Comparison of ENCODE assay signal across 7 cellular contexts in the genomic region with DNA sequence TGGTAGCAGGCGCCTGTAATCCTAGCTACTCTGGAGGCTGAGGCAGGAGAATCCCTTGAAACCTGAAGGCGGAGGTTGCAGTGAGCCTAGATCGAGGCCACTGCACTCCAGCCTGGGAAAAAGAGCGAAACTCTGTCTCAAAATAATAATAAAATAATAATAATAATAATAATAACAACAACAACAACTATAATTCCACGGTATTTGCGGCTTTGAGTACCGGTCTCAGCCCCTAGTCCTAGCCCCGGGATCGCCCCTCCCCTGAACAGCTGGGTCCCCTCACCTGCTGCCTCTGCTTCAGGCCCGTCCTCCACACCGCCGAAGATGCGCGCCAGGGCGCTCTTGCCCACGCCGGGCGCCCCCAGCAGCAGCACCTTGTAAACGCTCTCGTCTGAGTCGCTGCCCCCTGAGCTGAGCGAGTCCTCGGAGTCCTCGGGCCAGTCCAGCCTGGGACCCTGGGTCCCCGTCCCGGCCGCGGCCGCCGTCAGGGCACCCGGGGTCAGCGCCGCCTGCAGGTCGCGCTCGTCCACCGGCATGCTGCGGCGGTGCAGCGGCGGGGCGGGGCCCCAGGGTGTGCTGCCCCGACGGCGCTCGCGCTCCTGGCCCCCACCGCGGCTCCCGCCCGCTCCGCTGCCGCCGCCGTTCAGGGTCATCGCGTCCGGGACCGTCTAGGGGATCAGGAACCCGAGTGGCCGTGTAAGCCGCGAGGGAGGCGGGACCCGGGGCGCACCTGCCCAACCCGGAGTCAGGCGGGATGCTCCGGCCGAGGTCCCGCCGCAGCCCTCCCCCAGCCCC. TPM values are rescaled to one million over a fixed set of nuclear protein-coding genes. Genes with fewer than 3 reads are reported as not detected.
DNase-seq lines count a peak whose midpoint lies in the region; ATAC-seq, FAIRE-seq and TF ChIP-seq lines count a peak whose summit lies in the region.

No MANE protein-coding gene starts in this region.

- H3K27ac ChIP-seq in Panc1 (ENCODE audit: low read length) (no peak overlapping the region), K562 (ENCODE audit: extremely low read depth, low read depth, low read length) (no peak overlapping the region), keratinocyte (ENCODE audit: control insufficient read depth, insufficient read depth, low read length) (no peak overlapping the region)

- TF ChIP-seq EP300 in K562 (IDR thresholded peaks at IDR 0.05; ENCODE audit: low read length) = no peak

- peak overlapping the region; percentile 86 for H2AFZ ChIP-seq in K562 (ENCODE audit: low read depth, low read length)
- H2AFZ ChIP-seq in keratinocyte (ENCODE audit: control insufficient read depth, low read length) = no peak overlapping the region

- ATAC-seq in GM18867 (IDR thresholded peaks at IDR 0.05; ENCODE audit: unreplicated experiment) = peak; percentile 44
- peak; percentile 65 for ATAC-seq in Panc1
- ATAC-seq in K562 = peak; percentile 93

- no peaks in the 10 kb centered on the region for H3K36me3 ChIP-seq in Panc1 (ENCODE audit: control insufficient read depth, insufficient read depth, low read length)
- H3K36me3 ChIP-seq in K562 (ENCODE audit: control insufficient read depth, insufficient read depth, low read length) = no peaks in the 10 kb centered on the region
- H3K36me3 ChIP-seq in keratinocyte (ENCODE audit: control insufficient read depth in 2 of 2, extremely low read depth in 1 of 2, insufficient read depth in 2 of 2, low read length in 2 of 2) = no peaks in the 10 kb centered on the region

- H3K9me1 ChIP-seq in K562 (ENCODE audit: control insufficient read depth, insufficient read depth, low read length) (no peaks in the 10 kb centered on the region), keratinocyte (ENCODE audit: control insufficient read depth, extremely low read depth, insufficient read depth, low read length) (no peaks in the 10 kb centered on the region)

- dilution Hi-C loops in keratinocyte (cut with MboI; ENCODE audit: extremely low pct_ligation_motif_present, low sequenced_read_pairs) = no loop called here

- POLR2A ChIA-PET in Panc1 (lab: Charles Lee) (no interaction called here), K562 (lab: Yijun Ruan, JAX) (no interaction called here)

- no peaks in the 10 kb centered on the region; the same call in 1 of the 2 replicates for H4K20me1 ChIP-seq in K562 (replicated peaks; ENCODE audit: control insufficient read depth, insufficient read depth, low read length)
- H4K20me1 ChIP-seq in keratinocyte (ENCODE audit: control insufficient read depth, extremely low read depth, insufficient read depth, low read length) = no peaks in the 10 kb centered on the region

- CTCF ChIA-PET in Panc1 (lab: Charles Lee) (no interaction called here), K562 (lab: Yijun Ruan, JAX; ENCODE audit: low intra/inter-chr PET ratio) (interaction anchor here (1.1 to 1.5 kb wide), 3 partner anchors 10 to 29 kb away, joined by 3 to 10 read pairs (median 5); no protein-coding TSS in a partner anchor)

- TF ChIP-seq CTCF in Panc1 (IDR thresholded peaks at IDR 0.05) (peak; percentile 77), K562 (IDR thresholded peaks at IDR 0.05 in 2 of 3, conservative IDR thresholded peaks at IDR 0.05 in 1 of 3; ENCODE audit: insufficient read depth in 2 of 3, low read depth in 1 of 3, low read length in 3 of 3) (peak; percentile 52 to 77 (median 66)), keratinocyte (optimal IDR thresholded peaks at IDR 0.05 in 1 of 3, IDR thresholded peaks at IDR 0.05 in 1 of 3, conservative IDR thresholded peaks at IDR 0.05 in 1 of 3; ENCODE audit: extremely low read depth in 1 of 3, insufficient read depth in 2 of 3, low read length in 3 of 3) (peak in 2 of 3 experiments; percentile 55 to 68)

- H3K4me2 ChIP-seq in K562 (ENCODE audit: insufficient read depth, low read length) (peak overlapping the region; percentile 68), keratinocyte (ENCODE audit: control insufficient read depth, extremely low read depth, insufficient read depth, low read depth, low read length) (peak overlapping the region; percentile 54)

- no peaks in the 10 kb centered on the region for H3K9me3 ChIP-seq in Panc1 (ENCODE audit: control insufficient read depth, insufficient read depth, low read depth, low read length)
- no peaks in the 10 kb centered on the region for H3K9me3 ChIP-seq in K562 (replicated peaks; ENCODE audit: control insufficient read depth, insufficient read depth, low read depth, low read length)
- H3K9me3 ChIP-seq in keratinocyte (ENCODE audit: control insufficient read depth, low read depth, low read length) = no peaks in the 10 kb centered on the region

- BruUV-seq in Panc1 (replicated peaks; lab: Mats Ljungman, UMichigan) (no TSS peak), K562 (replicated peaks; lab: Mats Ljungman, UMichigan) (no TSS peak)

- H3K9ac ChIP-seq in K562 (ENCODE audit: insufficient read depth in 1 of 2, low read depth in 2 of 2, low read length in 2 of 2) (peak overlapping the region in 1 of 2 experiments; percentile 85; a peak in 2 of 4 replicates), keratinocyte (ENCODE audit: control insufficient read depth, extremely low read depth, insufficient read depth, low read length) (no peak overlapping the region)

- peaks cover 6% of the 10 kb centered on the region; the same call in 1 of the 2 replicates for H3K4me1 ChIP-seq in Panc1 (ENCODE audit: control insufficient read depth, insufficient read depth, low read length)
- peaks cover 0 to 31% of the 10 kb centered on the region in 2 experiments; a peak in 3 of 5 replicates for H3K4me1 ChIP-seq in K562 (replicated peaks in 1 of 2; ENCODE audit: control insufficient read depth in 2 of 2, insufficient read depth in 2 of 2, low read length in 2 of 2)
- peaks cover 19% of the 10 kb centered on the region for H3K4me1 ChIP-seq in keratinocyte (ENCODE audit: control insufficient read depth, extremely low read depth, insufficient read depth, low read length)

- H3K79me2 ChIP-seq in K562 (ENCODE audit: control insufficient read depth, insufficient read depth, low read length) = no peaks in the 10 kb centered on the region
- H3K79me2 ChIP-seq in keratinocyte (ENCODE audit: control insufficient read depth, insufficient read depth, low read length) = no peaks in the 10 kb centered on the region

- H3K4me3 ChIP-seq in Panc1 (ENCODE audit: low read depth in 2 of 2, low read length in 2 of 2) (peak overlapping the region; percentile 37 to 46), K562 (peak overlapping the region; percentile 32), keratinocyte (ENCODE audit: control insufficient read depth in 2 of 3, extremely low read depth in 1 of 3, insufficient read depth in 2 of 3, low read depth in 1 of 3, low read length in 3 of 3) (peak overlapping the region in 2 of 3 experiments; percentile 13 to 20)

- WGBS in K562 (ENCODE audit: insufficient coverage, low coverage, missing lambda C conversion rate) = 16% methylated on average over 55 of the region's 72 CpGs

- DNase-seq in Panc1 (ENCODE audit: low read depth, low spot score) (no peak), K562 (ENCODE audit: extremely low read depth in 1 of 4, low spot score in 3 of 4) (peak; percentile 62 to 92 (median 88)), keratinocyte (ENCODE audit: low read depth, low spot score) (no peak), NCI-H1417 treated with DMSO at 0.1 percent for 48 hours (lab: John Stamatoyannopoulos, UW) (no peak), mucosa of gallbladder (ENCODE audit: low spot score) (no peak)
- DNase-seq in stimulated activated CD8-positive, alpha-beta memory T cell treated with anti-CD3 and anti-CD28 coated beads, Interleukin-4, amount 100 ng/mL, for 48 hours = peak; percentile 59

- intact Hi-C loops in Panc1 (cut with micrococcal nuclease; ENCODE audit: unreplicated experiment) = no loop called here
- intact Hi-C loops in K562 (cut with micrococcal nuclease) = loop anchor here (5.0 kb wide), 1 partner anchor 517 kb away; no protein-coding TSS in a partner anchor

- in situ Hi-C loops in Panc1 (cut with HindIII; ENCODE audit: low pct_unique_long_range_greater_than_20kb, low sequenced_read_pairs) = no loop called here
- in situ Hi-C loops in K562 (cut with MboI) = no loop called here

- peak in 1 of 2 experiments; percentile 66; a peak in 3 of 4 replicates for TF ChIP-seq RAD21 in K562 (CRISPR knock-in tag; conservative IDR thresholded peaks at IDR 0.05 in 1 of 2, IDR thresholded peaks at IDR 0.05 in 1 of 2)

- no peak for FAIRE-seq in K562 (lab: Jason Lieb, UNC)
- no peak for FAIRE-seq in keratinocyte (lab: Jason Lieb, UNC)

- TF ChIP-seq POLR2A in K562 (conservative IDR thresholded peaks at IDR 0.05) = no peak

- H3K27me3 ChIP-seq in Panc1 (ENCODE audit: control insufficient read depth, insufficient read depth, low read length) = no peaks in the 10 kb centered on the region
- peaks cover 4 to 45% of the 10 kb centered on the region in 2 experiments; a peak in 2 of 5 replicates for H3K27me3 ChIP-seq in K562 (ENCODE audit: control insufficient read depth in 2 of 2, insufficient read depth in 2 of 2, low read length in 2 of 2)
- H3K27me3 ChIP-seq in keratinocyte (ENCODE audit: control insufficient read depth, extremely low read depth, insufficient read depth, low read length) = peaks cover 44% of the 10 kb centered on the region

RNA-seq across cellular contexts. Expression of a gene that starts 0.6 kb away (rescaled TPM):
- total RNA-seq in Panc1 (2021; ENCODE audit: unreplicated experiment) = 4.3 TPM
- polyA plus RNA-seq in Panc1 (2012; ENCODE audit: insufficient read length) = 4.5 TPM
- total RNA-seq in K562 (2011; cell fraction: chromatin; rRNA removed; ENCODE audit: low replicate concordance) = not detected in 2 replicates
- 0.79 and 1.2 TPM in 2 replicates for total RNA-seq in K562 (2011; cell fraction: nucleolus; rRNA removed)
- total RNA-seq in K562 (2011; cell fraction: nucleoplasm; rRNA removed) = 0.44 TPM in 1 of 2 replicates, not detected in the other
- 0.09 and 0.12 TPM in 2 replicates for total RNA-seq in K562 (2014; rRNA removed)
- not detected in 2 replicates for total RNA-seq in K562 (2014; rRNA removed; fragmentation: Illumina TruSeq; extraction: Trizol)
- total RNA-seq in K562 (2015; rRNA removed; fragmentation: Illumina TruSeq; extraction: Trizol) = not detected in 2 replicates
- total RNA-seq in K562 (2021) = 0.13 and 0.16 TPM in 2 replicates
- polyA plus RNA-seq in K562 (2011; rRNA removed) = 0.05 and 0.20 TPM in 2 replicates
- 0.28 and 0.65 TPM in 2 replicates for polyA plus RNA-seq in K562 (2011; cell fraction: cytosol; rRNA removed)
- 0.20 and 0.71 TPM in 2 replicates for polyA plus RNA-seq in K562 (2011; cell fraction: nucleus; rRNA removed)
- 0.12 and 1.1 TPM in 2 replicates for polyA plus RNA-seq in K562 (2012)
- polyA plus RNA-seq in K562 (2014; fragmentation: Illumina TruSeq; extraction: Trizol) = not detected in 2 replicates
- not detected for polyA plus RNA-seq in K562 (2014; fragmentation: Nextera tagmentation; extraction: Ambion mirVana)
- polyA plus RNA-seq in K562 (2014; rRNA removed) = 0.12 TPM in 1 of 2 replicates, not detected in the other
- 0.14 TPM in 1 of 2 replicates, not detected in the other for polyA minus RNA-seq in K562 (2011; rRNA and poly(A)+ RNA removed)
- 0.95 TPM in 1 of 2 replicates, not detected in the other for polyA minus RNA-seq in K562 (2011; cell fraction: cytosol; rRNA and poly(A)+ RNA removed)
- polyA minus RNA-seq in K562 (2011; cell fraction: nucleus; rRNA and poly(A)+ RNA removed) = 0.22 TPM in 1 of 2 replicates, not detected in the other
- 0.67 to 12.8 TPM (median 2.7 TPM) in 3 replicates for polyA plus RNA-seq in keratinocyte
- 68.6 TPM for polyA plus RNA-seq in keratinocyte (2011; ENCODE audit: low read depth)
- polyA plus RNA-seq in keratinocyte (2011; cell fraction: cytosol; rRNA removed) = 1.8 and 2.3 TPM in 2 replicates
- 3.3 and 5.0 TPM in 2 replicates for polyA plus RNA-seq in keratinocyte (2011; cell fraction: nucleus; rRNA removed)
- polyA plus RNA-seq in keratinocyte (2012; ENCODE audit: low replicate concordance) = 1.3 and 29.5 TPM in 2 replicates
- polyA minus RNA-seq in keratinocyte = 0.33 to 4.6 TPM (median 1.2 TPM) in 3 replicates
- polyA minus RNA-seq in keratinocyte (2011; cell fraction: cytosol; rRNA and poly(A)+ RNA removed) = 3.8 TPM
- 3.2 and 5.4 TPM in 2 replicates for polyA minus RNA-seq in keratinocyte (2011; cell fraction: nucleus; rRNA and poly(A)+ RNA removed)
- 9.4 TPM for total RNA-seq in mucosa of gallbladder

RNA-seq across cellular contexts. Expression of a gene that starts 6.0 kb away (rescaled TPM):
- not detected for total RNA-seq in Panc1 (2021; ENCODE audit: unreplicated experiment)
- polyA plus RNA-seq in Panc1 (2012; ENCODE audit: insufficient read length) = not detected
- not detected in 2 replicates for total RNA-seq in K562 (2011; cell fraction: chromatin; rRNA removed; ENCODE audit: low replicate concordance)
- not detected in 2 replicates for total RNA-seq in K562 (2011; cell fraction: nucleolus; rRNA removed)
- total RNA-seq in K562 (2011; cell fraction: nucleoplasm; rRNA removed) = not detected in 2 replicates
- not detected in 2 replicates for total RNA-seq in K562 (2014; rRNA removed)
- total RNA-seq in K562 (2014; rRNA removed; fragmentation: Illumina TruSeq; extraction: Trizol) = not detected in 2 replicates
- total RNA-seq in K562 (2015; rRNA removed; fragmentation: Illumina TruSeq; extraction: Trizol) = not detected in 2 replicates
- not detected in 2 replicates for total RNA-seq in K562 (2021)
- not detected in 2 replicates for polyA plus RNA-seq in K562 (2011; rRNA removed)
- not detected in 2 replicates for polyA plus RNA-seq in K562 (2011; cell fraction: cytosol; rRNA removed)
- not detected in 2 replicates for polyA plus RNA-seq in K562 (2011; cell fraction: nucleus; rRNA removed)
- polyA plus RNA-seq in K562 (2012) = not detected in 2 replicates
- not detected in 2 replicates for polyA plus RNA-seq in K562 (2014; fragmentation: Illumina TruSeq; extraction: Trizol)
- not detected for polyA plus RNA-seq in K562 (2014; fragmentation: Nextera tagmentation; extraction: Ambion mirVana)
- polyA plus RNA-seq in K562 (2014; rRNA removed) = not detected in 2 replicates
- not detected in 2 replicates for polyA minus RNA-seq in K562 (2011; rRNA and poly(A)+ RNA removed)
- polyA minus RNA-seq in K562 (2011; cell fraction: cytosol; rRNA and poly(A)+ RNA removed) = not detected in 2 replicates
- polyA minus RNA-seq in K562 (2011; cell fraction: nucleus; rRNA and poly(A)+ RNA removed) = not detected in 2 replicates
- polyA plus RNA-seq in keratinocyte = 0.16 to 2.1 TPM (median 0.45 TPM) in 3 replicates
- polyA plus RNA-seq in keratinocyte (2011; ENCODE audit: low read depth) = 0.44 TPM
- 0.50 and 0.60 TPM in 2 replicates for polyA plus RNA-seq in keratinocyte (2011; cell fraction: cytosol; rRNA removed)
- polyA plus RNA-seq in keratinocyte (2011; cell fraction: nucleus; rRNA removed) = 0.33 and 0.49 TPM in 2 replicates
- 0.39 and 3.9 TPM in 2 replicates for polyA plus RNA-seq in keratinocyte (2012; ENCODE audit: low replicate concordance)
- 0.33 to 1.6 TPM (median 0.35 TPM) in 3 replicates for polyA minus RNA-seq in keratinocyte
- 1.2 TPM for polyA minus RNA-seq in keratinocyte (2011; cell fraction: cytosol; rRNA and poly(A)+ RNA removed)
- polyA minus RNA-seq in keratinocyte (2011; cell fraction: nucleus; rRNA and poly(A)+ RNA removed) = 0.32 TPM in 1 of 2 replicates, not detected in the other
- total RNA-seq in mucosa of gallbladder = 8.7 TPM

RNA-seq across cellular contexts. Expression of a gene that starts 9.5 kb away (rescaled TPM):
- total RNA-seq in Panc1 (2021; ENCODE audit: unreplicated experiment) (96.6 TPM), K562 (2014; rRNA removed) (147 and 189 TPM in 2 replicates), K562 (2014; rRNA removed; fragmentation: Illumina TruSeq; extraction: Trizol) (57.6 and 86.8 TPM in 2 replicates), K562 (2015; rRNA removed; fragmentation: Illumina TruSeq; extraction: Trizol) (104 and 111 TPM in 2 replicates), K562 (2021) (99.4 and 104 TPM in 2 replicates), mucosa of gallbladder (84.5 TPM)
- polyA plus RNA-seq in Panc1 (2012; ENCODE audit: insufficient read length) = 216 TPM
- total RNA-seq in K562 (2011; cell fraction: chromatin; rRNA removed; ENCODE audit: low replicate concordance) = 10.4 and 40.1 TPM in 2 replicates
- 65.7 and 75.7 TPM in 2 replicates for total RNA-seq in K562 (2011; cell fraction: nucleolus; rRNA removed)
- total RNA-seq in K562 (2011; cell fraction: nucleoplasm; rRNA removed) = 39.2 and 45.6 TPM in 2 replicates
- polyA plus RNA-seq in K562 (2011; rRNA removed) (146 and 161 TPM in 2 replicates), K562 (2014; fragmentation: Illumina TruSeq; extraction: Trizol) (113 and 154 TPM in 2 replicates), K562 (2014; fragmentation: Nextera tagmentation; extraction: Ambion mirVana) (100 to 1,000 TPM; 104 to 122 TPM), K562 (2014; rRNA removed) (182 and 250 TPM in 2 replicates), keratinocyte (99.6 to 149 TPM (median 105 TPM) in 3 replicates)
- polyA plus RNA-seq in K562 (2011; cell fraction: cytosol; rRNA removed) = 295 and 471 TPM in 2 replicates
- 117 and 133 TPM in 2 replicates for polyA plus RNA-seq in K562 (2011; cell fraction: nucleus; rRNA removed)
- polyA plus RNA-seq in K562 (2012) = 198 and 206 TPM in 2 replicates
- 67.2 and 95.6 TPM in 2 replicates for polyA minus RNA-seq in K562 (2011; rRNA and poly(A)+ RNA removed)
- polyA minus RNA-seq in K562 (2011; cell fraction: cytosol; rRNA and poly(A)+ RNA removed) = 68.9 and 80.4 TPM in 2 replicates
- polyA minus RNA-seq in K562 (2011; cell fraction: nucleus; rRNA and poly(A)+ RNA removed) = 16.6 and 19.4 TPM in 2 replicates
- 42.6 TPM for polyA plus RNA-seq in keratinocyte (2011; ENCODE audit: low read depth)
- polyA plus RNA-seq in keratinocyte (2011; cell fraction: cytosol; rRNA removed) = 79.5 and 85.2 TPM in 2 replicates
- polyA plus RNA-seq in keratinocyte (2011; cell fraction: nucleus; rRNA removed) = 47.0 and 59.8 TPM in 2 replicates
- 126 and 200 TPM in 2 replicates for polyA plus RNA-seq in keratinocyte (2012; ENCODE audit: low replicate concordance)
- 117 to 140 TPM (median 117 TPM) in 3 replicates for polyA minus RNA-seq in keratinocyte
- 115 TPM for polyA minus RNA-seq in keratinocyte (2011; cell fraction: cytosol; rRNA and poly(A)+ RNA removed)
- 10.9 and 17.1 TPM in 2 replicates for polyA minus RNA-seq in keratinocyte (2011; cell fraction: nucleus; rRNA and poly(A)+ RNA removed)

RNA-seq across cellular contexts. Expression of a gene that starts 10.6 kb away (rescaled TPM):
- total RNA-seq in Panc1 (2021; ENCODE audit: unreplicated experiment) = 26.3 TPM
- 20.6 TPM for polyA plus RNA-seq in Panc1 (2012; ENCODE audit: insufficient read length)
- total RNA-seq in K562 (2011; cell fraction: chromatin; rRNA removed; ENCODE audit: low replicate concordance) = 47.2 and 114 TPM in 2 replicates
- total RNA-seq in K562 (2011; cell fraction: nucleolus; rRNA removed) = 82.2 and 90.6 TPM in 2 replicates
- total RNA-seq in K562 (2011; cell fraction: nucleoplasm; rRNA removed) = 50.4 and 59.2 TPM in 2 replicates
- 35.0 and 38.1 TPM in 2 replicates for total RNA-seq in K562 (2014; rRNA removed)
- 15.2 and 16.8 TPM in 2 replicates for total RNA-seq in K562 (2014; rRNA removed; fragmentation: Illumina TruSeq; extraction: Trizol)
- total RNA-seq in K562 (2015; rRNA removed; fragmentation: Illumina TruSeq; extraction: Trizol) = 23.6 and 24.4 TPM in 2 replicates
- total RNA-seq in K562 (2021) = 33.5 and 37.9 TPM in 2 replicates
- 14.0 and 14.1 TPM in 2 replicates for polyA plus RNA-seq in K562 (2011; rRNA removed)
- polyA plus RNA-seq in K562 (2011; cell fraction: cytosol; rRNA removed) = 14.0 and 32.8 TPM in 2 replicates
- 17.8 and 25.2 TPM in 2 replicates for polyA plus RNA-seq in K562 (2011; cell fraction: nucleus; rRNA removed)
- polyA plus RNA-seq in K562 (2012) = 22.3 and 36.1 TPM in 2 replicates
- 24.9 and 28.4 TPM in 2 replicates for polyA plus RNA-seq in K562 (2014; fragmentation: Illumina TruSeq; extraction: Trizol)
- polyA plus RNA-seq in K562 (2014; fragmentation: Nextera tagmentation; extraction: Ambion mirVana) = 1 to 10 TPM; 2.2 to 2.4 TPM
- polyA plus RNA-seq in K562 (2014; rRNA removed) = 27.7 and 28.3 TPM in 2 replicates
- 11.9 and 18.9 TPM in 2 replicates for polyA minus RNA-seq in K562 (2011; rRNA and poly(A)+ RNA removed)
- polyA minus RNA-seq in K562 (2011; cell fraction: cytosol; rRNA and poly(A)+ RNA removed) = 22.0 and 22.2 TPM in 2 replicates
- polyA minus RNA-seq in K562 (2011; cell fraction: nucleus; rRNA and poly(A)+ RNA removed) = 44.2 and 45.3 TPM in 2 replicates
- 37.5 to 93.4 TPM (median 41.6 TPM) in 3 replicates for polyA plus RNA-seq in keratinocyte
- 52.3 TPM for polyA plus RNA-seq in keratinocyte (2011; ENCODE audit: low read depth)
- 25.3 and 38.7 TPM in 2 replicates for polyA plus RNA-seq in keratinocyte (2011; cell fraction: cytosol; rRNA removed)
- polyA plus RNA-seq in keratinocyte (2011; cell fraction: nucleus; rRNA removed) = 87.7 and 87.8 TPM in 2 replicates
- polyA plus RNA-seq in keratinocyte (2012; ENCODE audit: low replicate concordance) = 35.9 and 108 TPM in 2 replicates
- polyA minus RNA-seq in keratinocyte = 40.6 to 65.9 TPM (median 45.8 TPM) in 3 replicates
- polyA minus RNA-seq in keratinocyte (2011; cell fraction: cytosol; rRNA and poly(A)+ RNA removed) = 83.6 TPM
- polyA minus RNA-seq in keratinocyte (2011; cell fraction: nucleus; rRNA and poly(A)+ RNA removed) = 65.7 and 100 TPM in 2 replicates
- total RNA-seq in mucosa of gallbladder = 187 TPM

RNA-seq across cellular contexts. Expression of a gene that starts 36.3 kb away (rescaled TPM):
- not detected for total RNA-seq in Panc1 (2021; ENCODE audit: unreplicated experiment)
- polyA plus RNA-seq in Panc1 (2012; ENCODE audit: insufficient read length) = 0.21 TPM
- 3.7 and 10.0 TPM in 2 replicates for total RNA-seq in K562 (2011; cell fraction: chromatin; rRNA removed; ENCODE audit: low replicate concordance)
- total RNA-seq in K562 (2011; cell fraction: nucleolus; rRNA removed) = 6.3 and 12.5 TPM in 2 replicates
- total RNA-seq in K562 (2011; cell fraction: nucleoplasm; rRNA removed) = 4.3 and 6.3 TPM in 2 replicates
- total RNA-seq in K562 (2014; rRNA removed) = 0.68 and 2.0 TPM in 2 replicates
- total RNA-seq in K562 (2014; rRNA removed; fragmentation: Illumina TruSeq; extraction: Trizol) = 0.61 and 0.65 TPM in 2 replicates
- total RNA-seq in K562 (2015; rRNA removed; fragmentation: Illumina TruSeq; extraction: Trizol) = 1.0 and 1.7 TPM in 2 replicates
- 2.2 and 2.8 TPM in 2 replicates for total RNA-seq in K562 (2021)
- 0.60 and 4.4 TPM in 2 replicates for polyA plus RNA-seq in K562 (2011; rRNA removed)
- polyA plus RNA-seq in K562 (2011; cell fraction: cytosol; rRNA removed) = 0.57 and 2.3 TPM in 2 replicates
- polyA plus RNA-seq in K562 (2011; cell fraction: nucleus; rRNA removed) = 8.2 and 24.8 TPM in 2 replicates
- polyA plus RNA-seq in K562 (2012) = 1.2 and 3.3 TPM in 2 replicates
- polyA plus RNA-seq in K562 (2014; fragmentation: Illumina TruSeq; extraction: Trizol) = 0.98 and 1.2 TPM in 2 replicates
- polyA plus RNA-seq in K562 (2014; fragmentation: Nextera tagmentation; extraction: Ambion mirVana) = under 1 TPM; 0.06 TPM
- polyA plus RNA-seq in K562 (2014; rRNA removed) = 1.3 and 3.1 TPM in 2 replicates
- polyA minus RNA-seq in K562 (2011; rRNA and poly(A)+ RNA removed) = 1.1 and 2.1 TPM in 2 replicates
- 2.2 TPM in 1 of 2 replicates, not detected in the other for polyA minus RNA-seq in K562 (2011; cell fraction: cytosol; rRNA and poly(A)+ RNA removed)
- 3.6 and 18.4 TPM in 2 replicates for polyA minus RNA-seq in K562 (2011; cell fraction: nucleus; rRNA and poly(A)+ RNA removed)
- 0.63 to 2.7 TPM (median 1.5 TPM) in 3 replicates for polyA plus RNA-seq in keratinocyte
- 1.8 TPM for polyA plus RNA-seq in keratinocyte (2011; ENCODE audit: low read depth)
- 0.28 and 0.45 TPM in 2 replicates for polyA plus RNA-seq in keratinocyte (2011; cell fraction: cytosol; rRNA removed)
- 7.4 and 8.5 TPM in 2 replicates for polyA plus RNA-seq in keratinocyte (2011; cell fraction: nucleus; rRNA removed)
- polyA plus RNA-seq in keratinocyte (2012; ENCODE audit: low replicate concordance) = 0.57 and 2.9 TPM in 2 replicates
- 0.32 to 2.0 TPM (median 1.6 TPM) in 3 replicates for polyA minus RNA-seq in keratinocyte
- not detected for polyA minus RNA-seq in keratinocyte (2011; cell fraction: cytosol; rRNA and poly(A)+ RNA removed)
- polyA minus RNA-seq in keratinocyte (2011; cell fraction: nucleus; rRNA and poly(A)+ RNA removed) = 2.8 and 3.7 TPM in 2 replicates
- total RNA-seq in mucosa of gallbladder = 5.2 TPM

Comparison
In these comparisons a context has a peak if more than half of its experiments do, and no peak if none do; other contexts are left out.
1. DNase-seq: peak in K562 (4 of 4) and stimulated activated CD8-positive, alpha-beta memory T cell treated with anti-CD3 and anti-CD28 coated beads, Interleukin-4, amount 100 ng/mL, for 48 hours (single experiment); none in Panc1 (single experiment), keratinocyte (single experiment), NCI-H1417 treated with DMSO at 0.1 percent for 48 hours (single experiment) and mucosa of gallbladder (single experiment).
2. Peak in every context shown above with its lines, with median percentiles within 50 percentile points of each other: ATAC-seq, H3K4me3 ChIP-seq and CTCF ChIP-seq.